ENCODE assay signal across 10 cellular contexts in genomic region chr10:109957092-109957797, GRCh38. TPM values are rescaled to one million over a fixed set of nuclear protein-coding genes. Genes with fewer than 3 reads are reported as not detected.
DNase-seq lines count a peak whose midpoint lies in the region; ATAC-seq and TF ChIP-seq lines count a peak whose summit lies in the region.
"Had no signal": no experiment of that assay in that cellular context is flagged by ENCODE, and none has a peak within 500 bp of the region (broad histone marks: within the 10 kb centered on the region; RNA-seq: fewer than 3 reads in every experiment).

No MANE protein-coding gene starts in this region.

- POLR2A ChIA-PET in activated CD4-positive, alpha-beta memory T cell treated with anti-CD3 and anti-CD28 coated beads, Interleukin-2, amount 10 ng/mL, durations not matched to agents 7 days and 5 days (lab: Charles Lee), result no interaction called here

- peak; percentile 96 for ATAC-seq in HG03159 (IDR thresholded peaks at IDR 0.05; ENCODE audit: unreplicated experiment)

- WGBS in sigmoid colon, 2 donors, result 81 to 90% methylated on average over 9 of the region's 9 CpGs

- H3K4me3 ChIP-seq in GM12864 (ENCODE audit: low read depth, low read length), result no peak overlapping the region
- H3K4me3 ChIP-seq in sigmoid colon, result no peak overlapping the region
- H3K4me3 ChIP-seq: lung had no signal

- TF ChIP-seq CTCF in GM12864 (IDR thresholded peaks at IDR 0.05; ENCODE audit: low read depth, low read length, missing control alignments) (no peak), GM20000 (IDR thresholded peaks at IDR 0.05; ENCODE audit: extremely low read depth, missing control alignments) (no peak), sigmoid colon (IDR thresholded peaks at IDR 0.05) (no peak)

- H3K36me3 Mint-ChIP-seq in activated CD4-positive, alpha-beta T cell treated with anti-CD3 and anti-CD28 coated beads, Interleukin-2, amount 10 ng/mL, durations not matched to agents 24 days and 14 days (ENCODE audit: low read depth), result no peaks in the 10 kb centered on the region
- H3K36me3 Mint-ChIP-seq in activated CD4-positive, alpha-beta memory T cell treated with anti-CD3 and anti-CD28 coated beads, Interleukin-2, amount 10 ng/mL, durations not matched to agents 7 days and 5 days (ENCODE audit: low read depth), result no peaks in the 10 kb centered on the region

- no peaks in the 10 kb centered on the region for H3K36me3 ChIP-seq in sigmoid colon

- peaks cover 0 to 5% (median 0%) of the 10 kb centered on the region in 4 donors for H3K4me1 ChIP-seq in sigmoid colon

- intact Hi-C loops in sigmoid colon (cut with DNase I), result no loop called here
- intact Hi-C loops in activated CD4-positive, alpha-beta T cell treated with anti-CD3 and anti-CD28 coated beads, Interleukin-2, amount 10 ng/mL, durations not matched to agents 24 days and 14 days (cut with micrococcal nuclease), result loop anchor here (2.0 to 5.0 kb wide), 2 partner anchors 22 to 75 kb away; no protein-coding TSS in a partner anchor

- peak; percentile 90 for DNase-seq in GM12864 (ENCODE audit: low read depth)
- DNase-seq in GM20000 (ENCODE audit: low spot score), result peak; percentile 60
- DNase-seq in SHP77 (lab: John Stamatoyannopoulos, UW), result peak; percentile 64 to 70
- DNase-seq in hepatic stellate cell (ENCODE audit: low spot score), result no peak
- no peak for DNase-seq in sigmoid colon
- no peak for DNase-seq in activated CD4-positive, alpha-beta T cell treated with anti-CD3 and anti-CD28 coated beads, Interleukin-2, amount 10 ng/mL, durations not matched to agents 24 days and 14 days
- no peak for DNase-seq in activated CD4-positive, alpha-beta memory T cell treated with anti-CD3 and anti-CD28 coated beads, Interleukin-2, amount 10 ng/mL, durations not matched to agents 7 days and 5 days

- peaks cover 2% of the 10 kb centered on the region for H3K4me1 Mint-ChIP-seq in activated CD4-positive, alpha-beta T cell treated with anti-CD3 and anti-CD28 coated beads, Interleukin-2, amount 10 ng/mL, durations not matched to agents 24 days and 14 days
- H3K4me1 Mint-ChIP-seq in activated CD4-positive, alpha-beta memory T cell treated with anti-CD3 and anti-CD28 coated beads, Interleukin-2, amount 10 ng/mL, durations not matched to agents 7 days and 5 days, result peaks cover 3% of the 10 kb centered on the region

- H3K27ac ChIP-seq in sigmoid colon, result no peak overlapping the region

- no peak for TF ChIP-seq EP300 in sigmoid colon (IDR thresholded peaks at IDR 0.05)

- H3K4me3 Mint-ChIP-seq in activated CD4-positive, alpha-beta T cell treated with anti-CD3 and anti-CD28 coated beads, Interleukin-2, amount 10 ng/mL, durations not matched to agents 24 days and 14 days, result no peak overlapping the region
- no peak overlapping the region for H3K4me3 Mint-ChIP-seq in activated CD4-positive, alpha-beta memory T cell treated with anti-CD3 and anti-CD28 coated beads, Interleukin-2, amount 10 ng/mL, durations not matched to agents 7 days and 5 days
- H3K4me3 Mint-ChIP-seq: activated CD4-positive, alpha-beta T cell treated with anti-CD3 and anti-CD28 coated beads for 36 hours had no signal

- CTCF ChIA-PET in activated CD4-positive, alpha-beta memory T cell treated with anti-CD3 and anti-CD28 coated beads, Interleukin-2, amount 10 ng/mL, durations not matched to agents 7 days and 5 days (lab: Charles Lee), result interaction anchor here (0.9 to 3.4 kb wide), 8 partner anchors 9 to 151 kb away, joined by 3 to 13 read pairs (median 4); no protein-coding TSS in a partner anchor

- H3K9me3 Mint-ChIP-seq in activated CD4-positive, alpha-beta T cell treated with anti-CD3 and anti-CD28 coated beads, Interleukin-2, amount 10 ng/mL, durations not matched to agents 24 days and 14 days, result no peaks in the 10 kb centered on the region
- no peaks in the 10 kb centered on the region for H3K9me3 Mint-ChIP-seq in activated CD4-positive, alpha-beta memory T cell treated with anti-CD3 and anti-CD28 coated beads, Interleukin-2, amount 10 ng/mL, durations not matched to agents 7 days and 5 days

- no peak overlapping the region for H3K27ac Mint-ChIP-seq in activated CD4-positive, alpha-beta T cell treated with anti-CD3 and anti-CD28 coated beads, Interleukin-2, amount 10 ng/mL, durations not matched to agents 24 days and 14 days
- no peak overlapping the region for H3K27ac Mint-ChIP-seq in activated CD4-positive, alpha-beta memory T cell treated with anti-CD3 and anti-CD28 coated beads, Interleukin-2, amount 10 ng/mL, durations not matched to agents 7 days and 5 days
- H3K27ac Mint-ChIP-seq: activated CD4-positive, alpha-beta T cell treated with anti-CD3 and anti-CD28 coated beads for 36 hours had no signal

- no peak for TF ChIP-seq POLR2A in sigmoid colon (IDR thresholded peaks at IDR 0.05)

- H3K27me3 Mint-ChIP-seq in activated CD4-positive, alpha-beta T cell treated with anti-CD3 and anti-CD28 coated beads, Interleukin-2, amount 10 ng/mL, durations not matched to agents 24 days and 14 days, result peaks cover 19% of the 10 kb centered on the region
- H3K27me3 Mint-ChIP-seq in activated CD4-positive, alpha-beta memory T cell treated with anti-CD3 and anti-CD28 coated beads, Interleukin-2, amount 10 ng/mL, durations not matched to agents 7 days and 5 days, result peaks cover 6% of the 10 kb centered on the region
- H3K27me3 Mint-ChIP-seq: activated CD4-positive, alpha-beta T cell treated with anti-CD3 and anti-CD28 coated beads for 36 hours had no signal

- no peaks in the 10 kb centered on the region for H3K9me3 ChIP-seq in sigmoid colon

- H3K27me3 ChIP-seq in sigmoid colon, result no peaks in the 10 kb centered on the region

RNA-seq across cellular contexts. Expression of gene XPNPEP1, which starts 33.9 kb away (rescaled TPM):
- 10 to 100 TPM; 53.5 to 59.1 (median 56.5) TPM for total RNA-seq in sigmoid colon
- polyA plus RNA-seq in sigmoid colon, result 10 to 100 TPM; 37.5 to 55.6 (median 42.6) TPM
- 98.9 and 105 TPM in 2 replicates for total RNA-seq in activated CD4-positive, alpha-beta T cell treated with anti-CD3 and anti-CD28 coated beads, Interleukin-2, amount 10 ng/mL, durations not matched to agents 24 days and 14 days
- 10 to 100 TPM; 78.7 to 90.3 TPM for total RNA-seq in activated CD4-positive, alpha-beta memory T cell treated with anti-CD3 and anti-CD28 coated beads, Interleukin-2, amount 10 ng/mL, durations not matched to agents 7 days and 5 days

RNA-seq across cellular contexts. Expression of gene ADD3, which starts 50.5 kb away (rescaled TPM):
- total RNA-seq in sigmoid colon, result 100 to 1,000 TPM in 2 of 4 donors, 10 to 100 TPM in 2; 29.6 to 145 (median 98.3) TPM
- polyA plus RNA-seq in sigmoid colon, result 100 to 1,000 TPM in 1 of 3 donors, 10 to 100 TPM in 2; 45.8 to 106 (median 63.1) TPM
- total RNA-seq in activated CD4-positive, alpha-beta T cell treated with anti-CD3 and anti-CD28 coated beads, Interleukin-2, amount 10 ng/mL, durations not matched to agents 24 days and 14 days, result 28.4 and 28.9 TPM in 2 replicates
- total RNA-seq in activated CD4-positive, alpha-beta memory T cell treated with anti-CD3 and anti-CD28 coated beads, Interleukin-2, amount 10 ng/mL, durations not matched to agents 7 days and 5 days, result 100 to 1,000 TPM; 400 to 401 TPM

Comparison
In these comparisons a context has a peak if more than half of its experiments do, and no peak if none do; other contexts are left out.
1. DNase-seq: peak in GM12864 (single experiment), GM20000 (single experiment) and SHP77 (2 of 2); none in hepatic stellate cell (single experiment), sigmoid colon (single experiment), activated CD4-positive, alpha-beta T cell treated with anti-CD3 and anti-CD28 coated beads, Interleukin-2, amount 10 ng/mL, durations not matched to agents 24 days and 14 days (single experiment) and activated CD4-positive, alpha-beta memory T cell treated with anti-CD3 and anti-CD28 coated beads, Interleukin-2, amount 10 ng/mL, durations not matched to agents 7 days and 5 days (single experiment).